Comparison of ENCODE assay signal across 8 cellular contexts in the genomic region with DNA sequence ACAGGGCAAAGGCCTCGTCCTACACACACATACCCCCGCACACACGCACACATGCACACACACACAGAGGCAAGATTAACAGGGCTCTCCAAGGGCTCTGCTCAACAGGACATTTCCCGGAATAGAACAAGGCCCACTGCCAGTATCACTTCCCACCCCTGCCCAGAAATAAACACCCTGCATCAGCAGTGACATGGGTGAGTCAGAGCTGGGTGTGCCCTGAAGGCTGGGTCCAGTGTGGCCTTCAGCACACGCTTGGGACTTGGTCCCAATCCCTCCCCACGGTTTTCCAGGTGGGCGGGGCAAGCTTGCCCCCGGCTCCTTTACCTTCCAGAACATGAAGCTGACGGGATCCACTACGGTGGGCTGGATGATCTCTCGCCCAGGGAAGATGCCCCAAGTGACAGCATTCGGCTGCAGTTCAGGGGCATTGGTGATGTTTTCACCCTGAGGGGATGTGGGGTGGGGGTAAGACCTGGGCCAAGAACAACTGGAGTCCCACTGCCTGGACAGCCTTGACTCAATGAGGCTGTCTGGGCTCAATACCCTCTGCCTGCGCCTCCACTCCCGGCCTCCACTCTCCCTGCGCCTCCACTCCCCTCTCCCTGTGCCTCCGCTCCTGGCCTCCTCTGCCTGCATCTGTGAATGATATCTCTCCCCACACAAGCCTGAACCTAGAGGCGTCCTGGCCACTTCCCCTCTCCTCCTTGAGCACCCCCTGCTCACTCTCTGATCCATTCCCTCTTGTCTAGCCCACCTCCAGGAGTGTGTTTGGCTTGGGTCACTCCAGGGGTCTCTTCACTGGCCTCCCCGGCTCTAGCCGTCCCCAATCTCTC. TPM values are rescaled to one million over a fixed set of nuclear protein-coding genes. Genes with fewer than 3 reads are reported as not detected.
A peak's percentile ranks its signal among the peaks of the same experiment; 100 is the strongest.
DNase-seq lines count a peak whose midpoint lies in the region; ATAC-seq and TF ChIP-seq lines count a peak whose summit lies in the region.

No MANE protein-coding gene starts in this region.

- H3K4me1 ChIP-seq in SJSA1 (replicated peaks): peaks cover 24% of the 10 kb centered on the region

- no peak overlapping the region for H3K27ac Mint-ChIP-seq in CD4-positive, alpha-beta T cell

- CTCF ChIA-PET in CD4-positive, alpha-beta T cell (lab: Charles Lee): no interaction called here

- peak overlapping the region; percentile 59 for H3K27ac ChIP-seq in SJSA1
- H3K27ac ChIP-seq in CD4-positive, alpha-beta T cell (ENCODE audit: low read depth, low read length): no peak overlapping the region

- no peaks in the 10 kb centered on the region for H3K36me3 ChIP-seq in SJSA1

- POLR2A ChIA-PET in CD4-positive, alpha-beta T cell (lab: Charles Lee): no interaction called here

- ATAC-seq in GM21447 (IDR thresholded peaks at IDR 0.05; ENCODE audit: unreplicated experiment): no peak
- ATAC-seq in CD4-positive, alpha-beta T cell (ENCODE audit: poor library complexity): no peak
- no peak for ATAC-seq in GM18520 (IDR thresholded peaks at IDR 0.05; ENCODE audit: unreplicated experiment)

- peaks cover 43% of the 10 kb centered on the region for H3K36me3 Mint-ChIP-seq in CD4-positive, alpha-beta T cell (ENCODE audit: low read depth)

- TF ChIP-seq CTCF in fibroblast of villous mesenchyme (IDR thresholded peaks at IDR 0.05; ENCODE audit: insufficient read depth, low read depth, low read length): no peak
- TF ChIP-seq CTCF in GM10266 (IDR thresholded peaks at IDR 0.05; ENCODE audit: control insufficient read depth, insufficient read depth, low read depth, missing control alignments): no peak
- TF ChIP-seq CTCF in CD4-positive, alpha-beta T cell (IDR thresholded peaks at IDR 0.05): no peak

- no peaks in the 10 kb centered on the region for H3K9me3 ChIP-seq in SJSA1 (replicated peaks)
- no peaks in the 10 kb centered on the region for H3K9me3 ChIP-seq in CD4-positive, alpha-beta T cell (ENCODE audit: control insufficient read depth, low read length)

- H3K9me3 Mint-ChIP-seq in CD4-positive, alpha-beta T cell: no peaks in the 10 kb centered on the region

- H3K27me3 Mint-ChIP-seq in CD4-positive, alpha-beta T cell: no peaks in the 10 kb centered on the region

- DNase-seq in CD1c-positive myeloid dendritic cell (ENCODE audit: extremely low spot score): peak; percentile 88
- peak; percentile 63 to 79 for DNase-seq in SJSA1 (ENCODE audit: low read depth in 1 of 2, low spot score in 2 of 2)
- DNase-seq in fibroblast of villous mesenchyme (ENCODE audit: low read depth): peak; percentile 97
- peak in 9 of 10 donors; percentile 56 to 96 (median 72) for DNase-seq in posterior cingulate gyrus
- DNase-seq in GM10266 (ENCODE audit: extremely low spot score): no peak
- DNase-seq in CD4-positive, alpha-beta T cell: no peak

- intact Hi-C loops in posterior cingulate gyrus (cut with DNase I): no loop called here
- intact Hi-C loops in CD4-positive, alpha-beta T cell (cut with DNase I, micrococcal nuclease): no loop called here

- H3K4me3 Mint-ChIP-seq in CD4-positive, alpha-beta T cell: no peak overlapping the region

- no peaks in the 10 kb centered on the region for H3K4me1 Mint-ChIP-seq in CD4-positive, alpha-beta T cell (ENCODE audit: low read depth)

- H3K27me3 ChIP-seq in SJSA1 (replicated peaks): no peaks in the 10 kb centered on the region
- no peaks in the 10 kb centered on the region for H3K27me3 ChIP-seq in CD4-positive, alpha-beta T cell (ENCODE audit: control insufficient read depth, insufficient read depth, low read length)

- H3K4me3 ChIP-seq in SJSA1 (no peak overlapping the region), fibroblast of villous mesenchyme (ENCODE audit: low read depth, low read length) (no peak overlapping the region)

RNA-seq across cellular contexts. Expression of gene MTHFR, which starts 14.7 kb away (rescaled TPM):
- total RNA-seq in SJSA1 (2014; rRNA removed; shearing (Covaris generic)): 6.3 and 10.4 TPM in 2 replicates
- 21.6 and 23.5 TPM in 2 replicates for total RNA-seq in fibroblast of villous mesenchyme
- 10 to 100 TPM; 30.8 to 31.3 TPM for total RNA-seq in CD4-positive, alpha-beta T cell

RNA-seq across cellular contexts. Expression of gene CLCN6, which starts 14.9 kb away (rescaled TPM):
- total RNA-seq in SJSA1 (2014; rRNA removed; shearing (Covaris generic)): 3.4 and 5.1 TPM in 2 replicates
- 18.6 and 19.0 TPM in 2 replicates for total RNA-seq in fibroblast of villous mesenchyme
- 10 to 100 TPM; 10.9 to 11.2 TPM for total RNA-seq in CD4-positive, alpha-beta T cell

RNA-seq across cellular contexts. Expression of gene C1orf167, which starts 29.1 kb away (rescaled TPM):
- total RNA-seq in SJSA1 (2014; rRNA removed; shearing (Covaris generic)): not detected in 2 replicates
- total RNA-seq in fibroblast of villous mesenchyme: under 0.01 TPM in 1 of 2 replicates, not detected in the other
- not detected for total RNA-seq in CD4-positive, alpha-beta T cell

RNA-seq across cellular contexts. Expression of gene AGTRAP, which starts 55.2 kb away (rescaled TPM):
- total RNA-seq in SJSA1 (2014; rRNA removed; shearing (Covaris generic)): 22.5 and 22.6 TPM in 2 replicates
- 38.9 and 41.9 TPM in 2 replicates for total RNA-seq in fibroblast of villous mesenchyme
- total RNA-seq in CD4-positive, alpha-beta T cell: 10 to 100 TPM; 21.3 to 21.8 TPM

RNA-seq across cellular contexts. Expression of gene NPPA, which starts 56.5 kb away (rescaled TPM):
- total RNA-seq in SJSA1 (2014; rRNA removed; shearing (Covaris generic)): not detected in 2 replicates
- 0.32 TPM in 1 of 2 replicates, not detected in the other for total RNA-seq in fibroblast of villous mesenchyme
- not detected for total RNA-seq in CD4-positive, alpha-beta T cell

Comparison
In these comparisons a context has a peak if more than half of its experiments do, and no peak if none do; other contexts are left out.
1. DNase-seq: peak in CD1c-positive myeloid dendritic cell (single experiment), SJSA1 (2 of 2), fibroblast of villous mesenchyme (single experiment) and posterior cingulate gyrus (9 of 10); none in GM10266 (single experiment) and CD4-positive, alpha-beta T cell (0 of 10).